Comparison of ENCODE assay signal across 13 cellular contexts in the genomic region with DNA sequence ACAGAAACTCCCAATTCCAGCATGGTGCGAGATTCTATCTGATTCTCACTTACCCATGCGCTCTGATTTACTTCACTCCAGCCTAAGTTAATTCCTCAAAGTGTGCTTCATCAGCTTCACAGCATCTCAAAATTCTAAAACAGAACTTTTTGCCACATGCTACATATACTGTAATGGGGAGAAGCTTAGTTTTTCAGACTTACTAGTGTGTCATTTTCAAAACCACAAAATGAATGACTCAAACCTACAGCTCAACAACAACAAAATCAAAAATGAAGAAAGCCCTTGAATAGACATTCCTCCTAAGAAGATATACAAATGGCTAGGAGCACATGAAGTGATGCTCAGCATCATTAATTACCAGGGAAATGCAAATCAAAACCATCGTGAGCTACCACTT. TPM values are rescaled to one million over a fixed set of nuclear protein-coding genes. Genes with fewer than 3 reads are reported as not detected.
DNase-seq lines count a peak whose midpoint lies in the region; ATAC-seq and TF ChIP-seq lines count a peak whose summit lies in the region.
"Had no signal": no experiment of that assay in that cellular context is flagged by ENCODE, and none has a peak within 500 bp of the region (broad histone marks: within the 10 kb centered on the region; RNA-seq: fewer than 3 reads in every experiment).

No MANE protein-coding gene starts in this region.

- H3K4me1 ChIP-seq in ACC112 (ENCODE audit: control insufficient read depth, insufficient read depth, low read length, unreplicated experiment), result peaks cover 39% of the 10 kb centered on the region
- peaks cover 31% of the 10 kb centered on the region for H3K4me1 ChIP-seq in GM23248 (ENCODE audit: insufficient read depth)

- peak overlapping the region; percentile 71 for H3K27ac Mint-ChIP-seq in activated CD8-positive, alpha-beta T cell treated with anti-CD3 and anti-CD28 coated beads for 36 hours
- H3K27ac Mint-ChIP-seq in progenitor cell of endocrine pancreas, result no peak overlapping the region

- CTCF ChIA-PET in activated CD8-positive, alpha-beta T cell treated with anti-CD3 and anti-CD28 coated beads for 36 hours (lab: Charles Lee), result interaction anchor here (0.6 to 1.5 kb wide), 11 partner anchors 9 to 298 kb away, joined by 3 to 8 read pairs (median 3); a partner anchor contains a TSS

- in situ Hi-C loops in GM23248 (cut with MboI), result no loop called here

- POLR2A ChIA-PET in activated CD8-positive, alpha-beta T cell treated with anti-CD3 and anti-CD28 coated beads for 36 hours (lab: Charles Lee), result interaction anchor here (0.6 to 1.3 kb wide), 9 partner anchors 10 to 292 kb away, joined by 3 to 5 read pairs (median 3); no protein-coding TSS in a partner anchor

- peak; percentile 85 for ATAC-seq in activated CD8-positive, alpha-beta T cell treated with anti-CD3 and anti-CD28 coated beads for 36 hours
- ATAC-seq: heart right ventricle had no signal

- no peak overlapping the region for H3K4me3 Mint-ChIP-seq in activated CD8-positive, alpha-beta T cell treated with anti-CD3 and anti-CD28 coated beads for 36 hours
- no peak overlapping the region for H3K4me3 Mint-ChIP-seq in progenitor cell of endocrine pancreas (ENCODE audit: low read depth)

- H3K27me3 ChIP-seq in ACC112 (ENCODE audit: insufficient read depth, low read length) (no peaks in the 10 kb centered on the region), GM23248 (replicated peaks; ENCODE audit: insufficient read depth) (no peaks in the 10 kb centered on the region)
- H3K27me3 ChIP-seq: heart right ventricle, right atrium auricular region had no signal

- no peaks in the 10 kb centered on the region for H3K9me2 ChIP-seq in GM23248 (ENCODE audit: insufficient read depth)

- H3K4me3 ChIP-seq in ACC112 (ENCODE audit: low read depth, low read length) (no peak overlapping the region), GM23248 (no peak overlapping the region), fibroblast of villous mesenchyme (ENCODE audit: low read depth, low read length) (no peak overlapping the region)
- H3K4me3 ChIP-seq: heart right ventricle, right atrium auricular region had no signal

- no peak overlapping the region for H2AFZ ChIP-seq in ACC112 (ENCODE audit: low read length, unreplicated experiment)
- no peak overlapping the region for H2AFZ ChIP-seq in GM23248

- H3K27ac ChIP-seq in ACC112 (ENCODE audit: low read depth, low read length) (peak overlapping the region; percentile 2; the same call in 1 of the 2 replicates), GM23248 (peak overlapping the region; percentile 71)
- H3K27ac ChIP-seq: heart right ventricle, right atrium auricular region had no signal

- H3K4me1 Mint-ChIP-seq in activated CD8-positive, alpha-beta T cell treated with anti-CD3 and anti-CD28 coated beads for 36 hours (ENCODE audit: low read depth), result peaks cover 81% of the 10 kb centered on the region
- peaks cover 39% of the 10 kb centered on the region for H3K4me1 Mint-ChIP-seq in progenitor cell of endocrine pancreas (ENCODE audit: low read depth)

- peaks cover 5% of the 10 kb centered on the region; the same call in 1 of the 2 replicates for H4K20me1 ChIP-seq in GM23248 (ENCODE audit: insufficient read depth)

- peaks cover 29% of the 10 kb centered on the region for H3K36me3 Mint-ChIP-seq in activated CD8-positive, alpha-beta T cell treated with anti-CD3 and anti-CD28 coated beads for 36 hours (ENCODE audit: low read depth)
- H3K36me3 Mint-ChIP-seq in progenitor cell of endocrine pancreas (ENCODE audit: insufficient read depth), result peaks cover 7% of the 10 kb centered on the region

- H3K9me3 Mint-ChIP-seq in activated CD8-positive, alpha-beta T cell treated with anti-CD3 and anti-CD28 coated beads for 36 hours, result no peaks in the 10 kb centered on the region
- H3K9me3 Mint-ChIP-seq in progenitor cell of endocrine pancreas (ENCODE audit: low read depth), result no peaks in the 10 kb centered on the region

- peak; percentile 84 for DNase-seq in GM23248
- DNase-seq in activated CD8-positive, alpha-beta T cell treated with anti-CD3 and anti-CD28 coated beads for 36 hours, result no peak
- DNase-seq in fibroblast of villous mesenchyme (ENCODE audit: low read depth), result peak; percentile 36
- DNase-seq in NCI-H2227 treated with DMSO at 0.1 percent for 48 hours (lab: John Stamatoyannopoulos, UW), result no peak
- DNase-seq in progenitor cell of endocrine pancreas (ENCODE audit: low spot score, unreplicated experiment), result no peak
- no peak for DNase-seq in hypothalamus (lab: John Stamatoyannopoulos, UW)
- no peak for DNase-seq in islet precursor cell
- DNase-seq: C1 segment of cervical spinal cord, heart right ventricle, mesendoderm, NCI-H1417 treated with DMSO at 0.1 percent for 48 hours had no signal

- H3K4me2 ChIP-seq in GM23248 (ENCODE audit: unreplicated experiment), result peak overlapping the region; percentile 24

- H3K36me3 ChIP-seq in ACC112 (ENCODE audit: insufficient read depth, low read length), result peaks cover 6% of the 10 kb centered on the region; the same call in 1 of the 2 replicates
- H3K36me3 ChIP-seq in GM23248 (ENCODE audit: low read depth), result no peaks in the 10 kb centered on the region

- WGBS in GM23248 (ENCODE audit: low coverage in 1 of 2, low lambda C conversion rate in 2 of 2, missing lambda C conversion rate in 2 of 2), 2 experiments, result 66 to 71% methylated on average over 3 of the region's 3 CpGs

- no peak for TF ChIP-seq CTCF in activated CD8-positive, alpha-beta T cell treated with anti-CD3 and anti-CD28 coated beads for 36 hours (IDR thresholded peaks at IDR 0.05)
- TF ChIP-seq CTCF in fibroblast of villous mesenchyme (IDR thresholded peaks at IDR 0.05; ENCODE audit: insufficient read depth, low read depth, low read length) (no peak), progenitor cell of endocrine pancreas (IDR thresholded peaks at IDR 0.05; ENCODE audit: unreplicated experiment) (no peak)

- H3K9ac ChIP-seq in GM23248, result peak overlapping the region; percentile 38

- H3K79me2 ChIP-seq in ACC112 (ENCODE audit: control insufficient read depth, insufficient read depth, low read length, unreplicated experiment) (peaks cover 92% of the 10 kb centered on the region), GM23248 (ENCODE audit: insufficient read depth) (peaks cover 92% of the 10 kb centered on the region)

- no peaks in the 10 kb centered on the region for H3K9me3 ChIP-seq in GM23248 (ENCODE audit: low read depth)
- H3K9me3 ChIP-seq: heart right ventricle, right atrium auricular region had no signal

- H3F3A ChIP-seq in GM23248 (ENCODE audit: insufficient read depth), result peaks cover 35% of the 10 kb centered on the region

- no peaks in the 10 kb centered on the region for H3K27me3 Mint-ChIP-seq in activated CD8-positive, alpha-beta T cell treated with anti-CD3 and anti-CD28 coated beads for 36 hours
- no peaks in the 10 kb centered on the region for H3K27me3 Mint-ChIP-seq in progenitor cell of endocrine pancreas

- intact Hi-C loops in activated CD8-positive, alpha-beta T cell treated with anti-CD3 and anti-CD28 coated beads for 36 hours (cut with micrococcal nuclease), result no loop called here

RNA-seq across cellular contexts. Expression of a gene that starts 14.9 kb away (rescaled TPM):
- 14.2 and 15.4 TPM in 2 replicates for total RNA-seq in GM23248 (2014; rRNA removed; shearing (Covaris generic))
- polyA plus RNA-seq in GM23248 (2016; fragmentation: Nextera tagmentation; extraction: Ambion mirVana), result 12.7 and 12.8 TPM in 2 replicates
- total RNA-seq in activated CD8-positive, alpha-beta T cell treated with anti-CD3 and anti-CD28 coated beads for 36 hours, result 10 to 100 TPM; 48.1 to 56.4 TPM
- total RNA-seq in fibroblast of villous mesenchyme (17.4 and 42.3 TPM in 2 replicates), progenitor cell of endocrine pancreas (14.3 and 19.1 TPM in 2 replicates)

Comparison
In these comparisons a context has a peak if more than half of its experiments do, and no peak if none do; other contexts are left out.
1. DNase-seq: peak in GM23248 (single experiment) and fibroblast of villous mesenchyme (single experiment); none in activated CD8-positive, alpha-beta T cell treated with anti-CD3 and anti-CD28 coated beads for 36 hours (single experiment), NCI-H2227 treated with DMSO at 0.1 percent for 48 hours (single experiment), progenitor cell of endocrine pancreas (single experiment), hypothalamus (0 of 51) and islet precursor cell (single experiment).